ENCODE assay signal across 9 cellular contexts in the genomic region with DNA sequence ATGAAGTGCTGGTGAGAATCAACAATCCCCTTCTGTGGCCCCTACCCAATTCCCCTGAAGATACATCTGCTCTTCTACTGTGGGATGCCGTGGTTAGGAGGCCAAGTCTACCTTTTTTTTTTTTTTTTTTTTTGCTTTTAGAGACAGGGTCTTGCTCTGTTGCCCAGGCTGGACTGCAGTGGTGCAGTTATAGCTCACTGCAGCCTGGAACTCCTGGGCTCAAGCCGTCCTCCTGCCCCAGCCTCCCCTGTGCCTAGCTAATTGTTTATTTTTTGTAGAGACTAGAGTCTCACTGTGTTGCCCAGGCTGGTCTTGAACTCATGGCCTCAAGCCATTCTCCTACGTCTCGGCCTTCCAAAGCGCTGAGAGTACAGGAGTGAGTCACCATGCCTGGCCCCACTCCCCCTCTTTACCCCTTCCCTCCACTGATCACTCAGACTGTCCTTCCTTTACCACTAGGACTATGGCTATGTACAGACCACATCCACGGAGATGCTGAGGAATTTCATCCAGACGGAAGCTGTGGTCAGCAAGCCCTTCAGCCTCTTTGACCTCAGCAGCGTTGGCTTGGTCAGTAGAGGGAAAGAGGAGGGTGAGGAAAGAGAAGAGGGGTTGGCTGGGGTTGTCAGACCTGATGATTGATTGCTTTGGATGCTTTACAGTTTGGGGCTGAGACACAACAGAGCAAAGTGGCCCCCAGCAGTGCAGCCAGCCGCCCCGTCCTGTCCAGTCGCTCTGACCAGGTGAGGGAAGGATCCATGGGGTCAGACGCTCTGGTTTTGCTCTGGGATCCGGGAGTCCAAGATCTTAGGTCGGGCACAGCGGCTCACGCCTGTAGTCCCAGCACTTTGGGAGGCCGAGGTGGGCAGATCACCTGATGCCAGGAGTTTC. TPM values are rescaled to one million over a fixed set of nuclear protein-coding genes. Genes with fewer than 3 reads are reported as not detected.
DNase-seq lines count a peak whose midpoint lies in the region; ATAC-seq, FAIRE-seq and TF ChIP-seq lines count a peak whose summit lies in the region.
"Had no signal": no experiment of that assay in that cellular context is flagged by ENCODE, and none has a peak within 500 bp of the region (broad histone marks: within the 10 kb centered on the region; RNA-seq: fewer than 3 reads in every experiment).

No MANE protein-coding gene starts in this region.

- ATAC-seq in activated T-cell treated with anti-CD3 and anti-CD28 coated beads, Interleukin-2, amount 50 U/mL, for 4 hours, result no peak
- no peak for ATAC-seq in stimulated activated memory B cell treated with anti-CD40 and anti-IgM and Interleukin-4, amounts not matched to agents 10 μg/mL and 1 μg/mL and 100 μg/mL, for 72 hours

- DNase-seq in activated T-cell treated with anti-CD3 and anti-CD28 coated beads, Interleukin-2, amount 50 U/mL, for 4 hours, result no peak
- DNase-seq in activated T-cell treated with anti-CD3 and anti-CD28 coated beads for 4 hours, result no peak
- no peak for DNase-seq in SK-N-MC (ENCODE audit: low read depth, low spot score)
- DNase-seq in fibroblast of lung (ENCODE audit: low read depth in 2 of 2), result peak; percentile 92 to 99
- no peak for DNase-seq in NCI-H1417 (lab: John Stamatoyannopoulos, UW)
- DNase-seq in Peyer's patch, result no peak
- no peak for DNase-seq in kidney

- peak overlapping the region; percentile 42 for H3K4me2 ChIP-seq in fibroblast of lung (ENCODE audit: extremely low read depth, insufficient read depth, low read length)

- H3K27ac ChIP-seq in SK-N-MC (no peak overlapping the region), fibroblast of lung (ENCODE audit: insufficient read depth, low read length) (peak overlapping the region; percentile 87), Peyer's patch (no peak overlapping the region), kidney (ENCODE audit: low read depth in 2 of 2, low read length in 2 of 2) (no peak overlapping the region)

- TF ChIP-seq POLR2A in Peyer's patch (IDR thresholded peaks at IDR 0.05), result no peak

- H3K36me3 Mint-ChIP-seq in activated T-cell treated with anti-CD3 and anti-CD28 coated beads, Interleukin-2, amount 50 U/mL, for 4 hours (ENCODE audit: insufficient read depth), result peaks cover 35% of the 10 kb centered on the region
- H3K36me3 Mint-ChIP-seq in stimulated activated memory B cell treated with anti-CD40 and anti-IgM and Interleukin-4, amounts not matched to agents 10 μg/mL and 1 μg/mL and 100 μg/mL, for 72 hours, result peaks cover 58% of the 10 kb centered on the region

- H3K36me3 ChIP-seq in SK-N-MC (ENCODE audit: insufficient read depth, low read length), result peaks cover 47% of the 10 kb centered on the region
- peaks cover 22% of the 10 kb centered on the region for H3K36me3 ChIP-seq in fibroblast of lung (ENCODE audit: control insufficient read depth, insufficient read depth, low read length)
- H3K36me3 ChIP-seq in Peyer's patch, result peaks cover 0 to 66% (median 3%) of the 10 kb centered on the region in 3 donors
- H3K36me3 ChIP-seq in kidney (ENCODE audit: control insufficient read depth in 1 of 2, insufficient read depth in 2 of 2, low read length in 2 of 2), result peaks cover 11 to 30% of the 10 kb centered on the region in 2 donors

- H3K27me3 Mint-ChIP-seq in activated T-cell treated with anti-CD3 and anti-CD28 coated beads, Interleukin-2, amount 50 U/mL, for 4 hours (ENCODE audit: low read depth), result no peaks in the 10 kb centered on the region
- H3K27me3 Mint-ChIP-seq in stimulated activated memory B cell treated with anti-CD40 and anti-IgM and Interleukin-4, amounts not matched to agents 10 μg/mL and 1 μg/mL and 100 μg/mL, for 72 hours, result no peaks in the 10 kb centered on the region

- H3K27me3 ChIP-seq in fibroblast of lung (ENCODE audit: control insufficient read depth, insufficient read depth, low read length) (no peaks in the 10 kb centered on the region), Peyer's patch (no peaks in the 10 kb centered on the region)

- H3K9ac ChIP-seq in SK-N-MC (ENCODE audit: insufficient read length) (peak overlapping the region; percentile 91), fibroblast of lung (ENCODE audit: insufficient read depth, low read length) (no peak overlapping the region), kidney (ENCODE audit: low read length in 2 of 2) (no peak overlapping the region)

- H3K9me3 Mint-ChIP-seq in activated T-cell treated with anti-CD3 and anti-CD28 coated beads, Interleukin-2, amount 50 U/mL, for 4 hours, result no peaks in the 10 kb centered on the region
- no peaks in the 10 kb centered on the region for H3K9me3 Mint-ChIP-seq in stimulated activated memory B cell treated with anti-CD40 and anti-IgM and Interleukin-4, amounts not matched to agents 10 μg/mL and 1 μg/mL and 100 μg/mL, for 72 hours

- peaks cover 26% of the 10 kb centered on the region for H3K4me1 Mint-ChIP-seq in activated T-cell treated with anti-CD3 and anti-CD28 coated beads, Interleukin-2, amount 50 U/mL, for 4 hours (ENCODE audit: low read depth)
- peaks cover 34% of the 10 kb centered on the region for H3K4me1 Mint-ChIP-seq in stimulated activated memory B cell treated with anti-CD40 and anti-IgM and Interleukin-4, amounts not matched to agents 10 μg/mL and 1 μg/mL and 100 μg/mL, for 72 hours

- H3K27ac Mint-ChIP-seq in stimulated activated memory B cell treated with anti-CD40 and anti-IgM and Interleukin-4, amounts not matched to agents 10 μg/mL and 1 μg/mL and 100 μg/mL, for 72 hours, result peak overlapping the region; percentile 84

- no peaks in the 10 kb centered on the region for H4K20me1 ChIP-seq in fibroblast of lung (ENCODE audit: control insufficient read depth, extremely low read depth, insufficient read depth, low read length)

- FAIRE-seq in kidney (lab: Jason Lieb, UNC), result no peak
- FAIRE-seq: bronchial epithelial cell had no signal

- intact Hi-C loops in kidney (cut with DNase I), result no loop called here

- H3K4me3 Mint-ChIP-seq in activated T-cell treated with anti-CD3 and anti-CD28 coated beads, Interleukin-2, amount 50 U/mL, for 4 hours, result peak overlapping the region; percentile 94
- peak overlapping the region; percentile 92 for H3K4me3 Mint-ChIP-seq in stimulated activated memory B cell treated with anti-CD40 and anti-IgM and Interleukin-4, amounts not matched to agents 10 μg/mL and 1 μg/mL and 100 μg/mL, for 72 hours

- peak overlapping the region; percentile 99 for H3K4me3 ChIP-seq in SK-N-MC
- peak overlapping the region in 2 of 4 experiments; percentile 23 to 81 for H3K4me3 ChIP-seq in fibroblast of lung (replicated peaks in 1 of 4; ENCODE audit: control extremely low read depth in 1 of 4, insufficient read depth in 1 of 4, low read depth in 3 of 4, low read length in 4 of 4)
- no peak overlapping the region for H3K4me3 ChIP-seq in Peyer's patch
- no peak overlapping the region for H3K4me3 ChIP-seq in kidney (ENCODE audit: low read length in 2 of 2)

- TF ChIP-seq CTCF in fibroblast of lung (conservative IDR thresholded peaks at IDR 0.05 in 1 of 2, IDR thresholded peaks at IDR 0.05 in 1 of 2; ENCODE audit: low read depth in 1 of 2, low read length in 2 of 2) (no peak), Peyer's patch (IDR thresholded peaks at IDR 0.05) (no peak), kidney (IDR thresholded peaks at IDR 0.05; ENCODE audit: borderline replicate concordance, extremely low read depth, insufficient read depth) (no peak)

- H2AFZ ChIP-seq in fibroblast of lung (ENCODE audit: low read length), result no peak overlapping the region

- H3K79me2 ChIP-seq in fibroblast of lung (ENCODE audit: control insufficient read depth, insufficient read depth, low read length), result peaks cover 22% of the 10 kb centered on the region

- H3K4me1 ChIP-seq in fibroblast of lung (ENCODE audit: control insufficient read depth, extremely low read depth, insufficient read depth, low read length) (peaks cover 7% of the 10 kb centered on the region), Peyer's patch (peaks cover 0 to 20% (median 5%) of the 10 kb centered on the region in 4 donors), kidney (ENCODE audit: control insufficient read depth in 1 of 2, insufficient read depth in 1 of 2, low read depth in 1 of 2, low read length in 2 of 2) (peaks cover 6 to 10% of the 10 kb centered on the region in 2 donors)

- H3K9me3 ChIP-seq in SK-N-MC (ENCODE audit: low read depth, low read length), result no peaks in the 10 kb centered on the region
- no peaks in the 10 kb centered on the region for H3K9me3 ChIP-seq in fibroblast of lung (ENCODE audit: control insufficient read depth, insufficient read depth, low read depth, low read length)
- H3K9me3 ChIP-seq in Peyer's patch, result no peaks in the 10 kb centered on the region
- H3K9me3 ChIP-seq in kidney (ENCODE audit: control insufficient read depth in 1 of 2, low read length in 2 of 2), result no peaks in the 10 kb centered on the region

RNA-seq across cellular contexts. Expression of a gene that starts 1.8 kb away (rescaled TPM):
- 10 to 100 TPM; 13.4 to 16.0 (median 16.0) TPM for total RNA-seq in activated T-cell treated with anti-CD3 and anti-CD28 coated beads, Interleukin-2, amount 50 U/mL, for 4 hours
- total RNA-seq in fibroblast of lung (17.2 and 30.3 TPM in 2 replicates), Peyer's patch (100 to 1,000 TPM in 1 of 4 donors, 10 to 100 TPM in 3; 28.7 to 119 (median 33.6) TPM), kidney (22.8 TPM)
- polyA plus RNA-seq in fibroblast of lung (19.6 and 22.1 TPM in 2 replicates), kidney (ENCODE audit: insufficient read depth, low read depth, low replicate concordance) (16.4 TPM)
- 16.6 and 23.8 TPM in 2 replicates for polyA plus RNA-seq in fibroblast of lung (2012)
- polyA minus RNA-seq in fibroblast of lung (ENCODE audit: low replicate concordance), result 33.3 and 35.8 TPM in 2 replicates

RNA-seq across cellular contexts. Expression of a gene that starts 2.0 kb away (rescaled TPM):
- 100 to 1,000 TPM; 471 to 592 (median 521) TPM for total RNA-seq in activated T-cell treated with anti-CD3 and anti-CD28 coated beads, Interleukin-2, amount 50 U/mL, for 4 hours
- 16.7 and 24.4 TPM in 2 replicates for total RNA-seq in fibroblast of lung
- 34.3 and 110 TPM in 2 replicates for polyA plus RNA-seq in fibroblast of lung
- 35.8 and 138 TPM in 2 replicates for polyA plus RNA-seq in fibroblast of lung (2012)
- 53.4 and 271 TPM in 2 replicates for polyA minus RNA-seq in fibroblast of lung (ENCODE audit: low replicate concordance)
- total RNA-seq in Peyer's patch, result 100 to 1,000 TPM in 1 of 4 donors, 10 to 100 TPM in 3; 42.4 to 139 (median 60.8) TPM
- 47.2 TPM for total RNA-seq in kidney
- polyA plus RNA-seq in kidney (ENCODE audit: insufficient read depth, low read depth, low replicate concordance), result 21.0 TPM

RNA-seq across cellular contexts. Expression of a gene that starts 14.4 kb away (rescaled TPM):
- total RNA-seq in activated T-cell treated with anti-CD3 and anti-CD28 coated beads, Interleukin-2, amount 50 U/mL, for 4 hours, result 100 to 1,000 TPM; 105 to 120 (median 112) TPM
- total RNA-seq in fibroblast of lung (43.1 and 71.0 TPM in 2 replicates), Peyer's patch (10 to 100 TPM; 30.1 to 57.8 (median 48.0) TPM), kidney (89.1 TPM)
- polyA plus RNA-seq in fibroblast of lung (188 and 312 TPM in 2 replicates), kidney (ENCODE audit: insufficient read depth, low read depth, low replicate concordance) (166 TPM)
- polyA plus RNA-seq in fibroblast of lung (2012), result 187 and 310 TPM in 2 replicates
- 604 and 640 TPM in 2 replicates for polyA minus RNA-seq in fibroblast of lung (ENCODE audit: low replicate concordance)

RNA-seq across cellular contexts. Expression of a gene that starts 16.0 kb away (rescaled TPM):
- total RNA-seq in activated T-cell treated with anti-CD3 and anti-CD28 coated beads, Interleukin-2, amount 50 U/mL, for 4 hours, result 10 to 100 TPM; 67.3 to 74.2 (median 72.9) TPM
- total RNA-seq in fibroblast of lung, result 33.1 and 41.5 TPM in 2 replicates
- polyA plus RNA-seq in fibroblast of lung, result 16.2 and 23.6 TPM in 2 replicates
- 51.1 and 72.1 TPM in 2 replicates for polyA plus RNA-seq in fibroblast of lung (2012)
- polyA minus RNA-seq in fibroblast of lung (ENCODE audit: low replicate concordance), result 83.9 and 107 TPM in 2 replicates
- total RNA-seq in Peyer's patch, result 10 to 100 TPM; 32.8 to 76.7 (median 49.7) TPM
- 62.7 TPM for total RNA-seq in kidney
- 41.3 TPM for polyA plus RNA-seq in kidney (ENCODE audit: insufficient read depth, low read depth, low replicate concordance)

RNA-seq across cellular contexts. Expression of a gene that starts 16.2 kb away (rescaled TPM):
- total RNA-seq in activated T-cell treated with anti-CD3 and anti-CD28 coated beads, Interleukin-2, amount 50 U/mL, for 4 hours, result 1 to 10 TPM; 6.6 to 8.6 (median 7.6) TPM
- total RNA-seq in fibroblast of lung, result 21.6 and 38.3 TPM in 2 replicates
- polyA plus RNA-seq in fibroblast of lung, result 29.1 and 40.7 TPM in 2 replicates
- 26.7 and 37.4 TPM in 2 replicates for polyA plus RNA-seq in fibroblast of lung (2012)
- 3.8 and 9.9 TPM in 2 replicates for polyA minus RNA-seq in fibroblast of lung (ENCODE audit: low replicate concordance)
- total RNA-seq in Peyer's patch, result 10 to 100 TPM in 1 of 4 donors, 1 to 10 TPM in 3; 4.6 to 23.9 (median 6.3) TPM
- total RNA-seq in kidney, result 11.6 TPM
- polyA plus RNA-seq in kidney (ENCODE audit: insufficient read depth, low read depth, low replicate concordance), result 22.0 TPM

Comparison
In these comparisons a context has a peak if more than half of its experiments do, and no peak if none do; other contexts are left out.
1. DNase-seq: peak in fibroblast of lung (2 of 2); none in activated T-cell treated with anti-CD3 and anti-CD28 coated beads, Interleukin-2, amount 50 U/mL, for 4 hours (single experiment), activated T-cell treated with anti-CD3 and anti-CD28 coated beads for 4 hours (single experiment), SK-N-MC (single experiment), NCI-H1417 (0 of 3), Peyer's patch (0 of 3) and kidney (single experiment).